Comparison of ENCODE assay signal across 18 cellular contexts in genomic region chr2:239003933-239004636, GRCh38.
DNase-seq lines count a peak whose midpoint lies in the region; TF ChIP-seq lines count a peak whose summit lies in the region.
"Had no signal": no experiment of that assay in that cellular context is flagged by ENCODE, and none has a peak within 500 bp of the region (broad histone marks: within the 10 kb centered on the region; RNA-seq: fewer than 3 reads in every experiment).

No MANE protein-coding gene starts in this region.

- H3K27me3 ChIP-seq in H7 (ENCODE audit: control insufficient read depth, insufficient read depth, low read length), result no peaks in the 10 kb centered on the region
- no peaks in the 10 kb centered on the region for H3K27me3 ChIP-seq in mammary epithelial cell (ENCODE audit: insufficient read depth, low read length)
- H3K27me3 ChIP-seq in mesenchymal stem cell (ENCODE audit: control insufficient read depth in 1 of 2, insufficient read depth in 1 of 2, low read length in 2 of 2), result peaks cover 14 to 17% of the 10 kb centered on the region in 2 experiments
- H3K27me3 ChIP-seq in spleen (replicated peaks in 1 of 7), result peaks cover 0 to 49% (median 0%) of the 10 kb centered on the region in 7 donors
- H3K27me3 ChIP-seq in WERI-Rb-1 (ENCODE audit: insufficient read depth, low read depth, severe bottlenecking), result peaks cover 99% of the 10 kb centered on the region
- H3K27me3 ChIP-seq: MG63 had no signal

- H2BK5ac ChIP-seq in mesenchymal stem cell (ENCODE audit: low read depth, low read length, poor library complexity, severe bottlenecking), result no peak overlapping the region

- H3K36me3 ChIP-seq in H7 (replicated peaks; ENCODE audit: control insufficient read depth, insufficient read depth, low read length), result no peaks in the 10 kb centered on the region
- no peaks in the 10 kb centered on the region for H3K36me3 ChIP-seq in mammary epithelial cell (ENCODE audit: insufficient read depth, low read length)
- no peaks in the 10 kb centered on the region for H3K36me3 ChIP-seq in mesenchymal stem cell (ENCODE audit: control insufficient read depth in 1 of 2, insufficient read depth in 2 of 2, low read depth in 1 of 2, low read length in 2 of 2)
- H3K36me3 ChIP-seq in spleen, result no peaks in the 10 kb centered on the region
- H3K36me3 ChIP-seq in WERI-Rb-1, result no peaks in the 10 kb centered on the region
- H3K36me3 ChIP-seq: MG63 had no signal

- intact Hi-C loops in mammary epithelial cell (cut with micrococcal nuclease), result loop anchor here (10.0 kb wide), 1 partner anchor 489 kb away; no protein-coding TSS in a partner anchor
- intact Hi-C loops in spleen (cut with DNase I; ENCODE audit: low total_unique reads), result no loop called here

- no peak overlapping the region for H3K4me3 ChIP-seq in H7 (ENCODE audit: insufficient read depth, low read depth, low read length)
- no peak overlapping the region for H3K4me3 ChIP-seq in mammary epithelial cell (replicated peaks in 1 of 3; ENCODE audit: insufficient read depth in 1 of 3, low read depth in 2 of 3, low read length in 3 of 3)
- H3K4me3 ChIP-seq in mesenchymal stem cell (ENCODE audit: insufficient read depth in 1 of 2, low read depth in 1 of 2, low read length in 2 of 2), result peak overlapping the region in 1 of 2 experiments; percentile 71
- H3K4me3 ChIP-seq in spleen, result no peak overlapping the region
- no peak overlapping the region for H3K4me3 ChIP-seq in WERI-Rb-1 (ENCODE audit: low read depth, low read length)
- H3K4me3 ChIP-seq: K562, MG63 had no signal

- H2BK120ac ChIP-seq in mesenchymal stem cell (ENCODE audit: low read depth, low read length), result no peak overlapping the region

- H2BK12ac ChIP-seq in mesenchymal stem cell (ENCODE audit: low read length in 2 of 2), result no peak overlapping the region

- no peak overlapping the region for H3K27ac ChIP-seq in mammary epithelial cell (ENCODE audit: insufficient read depth, low read depth, low read length)
- no peak overlapping the region for H3K27ac ChIP-seq in mesenchymal stem cell (ENCODE audit: low read length, poor library complexity, severe bottlenecking)
- H3K27ac ChIP-seq in spleen, result peak overlapping the region in 3 of 8 donors; percentile 2 to 69 (median 53)
- no peak overlapping the region for H3K27ac ChIP-seq in WERI-Rb-1

- no peaks in the 10 kb centered on the region for H3K79me1 ChIP-seq in mesenchymal stem cell (replicated peaks; ENCODE audit: low read length, poor library complexity, severe bottlenecking)

- H2AFZ ChIP-seq in mammary epithelial cell (ENCODE audit: low read depth, low read length), result peak overlapping the region; percentile 85
- H2AFZ ChIP-seq in mesenchymal stem cell (ENCODE audit: low read depth, low read length), result no peak overlapping the region

- no peak overlapping the region for H3K18ac ChIP-seq in mesenchymal stem cell (ENCODE audit: low read depth in 1 of 2, low read length in 2 of 2)

- no peak overlapping the region for H3K14ac ChIP-seq in mesenchymal stem cell (ENCODE audit: low read length in 2 of 2)

- H3K9me3 ChIP-seq in mammary epithelial cell (replicated peaks; ENCODE audit: insufficient read depth, low read length), result no peaks in the 10 kb centered on the region
- H3K9me3 ChIP-seq in mesenchymal stem cell (ENCODE audit: control insufficient read depth, low read length), result peaks cover 8% of the 10 kb centered on the region
- peaks cover 0 to 16% (median 5%) of the 10 kb centered on the region in 8 donors for H3K9me3 ChIP-seq in spleen
- H3K9me3 ChIP-seq in WERI-Rb-1 (ENCODE audit: severe bottlenecking), result peaks cover 8% of the 10 kb centered on the region
- H3K9me3 ChIP-seq: Caco-2 had no signal

- CTCF ChIA-PET in mammary epithelial cell (lab: Charles Lee; ENCODE audit: low non-redundant PET), result no interaction called here

- no TSS peak for BruUV-seq in mammary epithelial cell (replicated peaks; lab: Mats Ljungman, UMichigan)

- no peak overlapping the region for H4K91ac ChIP-seq in mesenchymal stem cell (ENCODE audit: low read length)

- H3K4me2 ChIP-seq in mammary epithelial cell (ENCODE audit: insufficient read depth, low read depth, low read length) (no peak overlapping the region), mesenchymal stem cell (ENCODE audit: low read length, poor library complexity, severe bottlenecking) (no peak overlapping the region)

- no peak overlapping the region for H2AK5ac ChIP-seq in mesenchymal stem cell (ENCODE audit: low read length, severe bottlenecking)

- DNase-seq in H7, result peak; percentile 19
- no peak for DNase-seq in mammary epithelial cell
- DNase-seq in mesenchymal stem cell, result no peak
- peak; percentile 41 for DNase-seq in spleen
- no peak for DNase-seq in NCI-H128 (lab: John Stamatoyannopoulos, UW; ENCODE audit: unreplicated experiment)
- DNase-seq in WERI-Rb-1, result no peak
- no peak for DNase-seq in UCSD-AML1 (lab: John Stamatoyannopoulos, UW; ENCODE audit: unreplicated experiment)
- DNase-seq in NCI-H2029 treated with DMSO at 0.1 percent for 48 hours (lab: John Stamatoyannopoulos, UW), result no peak
- DNase-seq: Caco-2; CD8-positive, alpha-beta T cell; HCEC 1CT; NCI-H1105 treated with DMSO at 0.1 percent for 48 hours; NCI-H2081; NCI-H2227 treated with DMSO at 0.1 percent for 48 hours; RPMI8226; SHP77 had no signal

- H3K4ac ChIP-seq in mesenchymal stem cell (ENCODE audit: low read depth in 1 of 2, low read length in 2 of 2), result no peak overlapping the region

- no peaks in the 10 kb centered on the region for H4K20me1 ChIP-seq in mammary epithelial cell (ENCODE audit: insufficient read depth, low read length)

- H3K4me1 ChIP-seq in mammary epithelial cell (ENCODE audit: insufficient read depth, low read length), result peaks cover 23% of the 10 kb centered on the region
- H3K4me1 ChIP-seq in mesenchymal stem cell (ENCODE audit: control insufficient read depth, insufficient read depth, low read depth, low read length), result peaks cover 3% of the 10 kb centered on the region
- no peaks in the 10 kb centered on the region for H3K4me1 ChIP-seq in spleen
- H3K4me1 ChIP-seq: Caco-2 had no signal

- WGBS in mammary epithelial cell (ENCODE audit: low coverage, missing lambda C conversion rate), result 82% methylated on average over 15 of the region's 20 CpGs
- WGBS in mesenchymal stem cell, result 90% methylated on average over 19 of the region's 20 CpGs
- WGBS in spleen, 5 donors, result 80 to 93% (median 85%) methylated on average over 16 to 20 of the region's 20 CpGs

- H3K9ac ChIP-seq in mammary epithelial cell (ENCODE audit: insufficient read depth, low read length) (no peak overlapping the region), mesenchymal stem cell (ENCODE audit: low read length) (peak overlapping the region; percentile 86)

- H3K79me2 ChIP-seq in mammary epithelial cell (ENCODE audit: insufficient read depth, low read length), result no peaks in the 10 kb centered on the region

- no peak overlapping the region for H4K8ac ChIP-seq in mesenchymal stem cell (ENCODE audit: low read length)

- no peak overlapping the region for H3K23ac ChIP-seq in mesenchymal stem cell (ENCODE audit: low read length in 2 of 2)

- no peak for TF ChIP-seq CTCF in mammary epithelial cell (conservative IDR thresholded peaks at IDR 0.05 in 1 of 2, IDR thresholded peaks at IDR 0.05 in 1 of 2; ENCODE audit: extremely low read depth in 1 of 2, insufficient read depth in 1 of 2, low read depth in 1 of 2, low read length in 2 of 2)
- no peak for TF ChIP-seq CTCF in spleen (IDR thresholded peaks at IDR 0.05 in 8 of 11, conservative IDR thresholded peaks at IDR 0.05 in 3 of 11)
- TF ChIP-seq CTCF in WERI-Rb-1 (IDR thresholded peaks at IDR 0.05; ENCODE audit: low read depth, low read length), result no peak

- TF ChIP-seq POLR2A in spleen (IDR thresholded peaks at IDR 0.05), result no peak

- in situ Hi-C loops in mammary epithelial cell (cut with MboI; ENCODE audit: low sequenced_read_pairs in 2 of 2), result no loop called here

- dilution Hi-C loops in mammary epithelial cell (cut with HindIII; ENCODE audit: low sequenced_read_pairs), result no loop called here

- H2BK15ac ChIP-seq in mesenchymal stem cell (ENCODE audit: low read depth, poor library complexity, severe bottlenecking), result no peak overlapping the region

Comparison
In these comparisons a context has a peak if more than half of its experiments do, and no peak if none do; other contexts are left out.
1. DNase-seq: peak in H7 (single experiment) and spleen (single experiment); none in mammary epithelial cell (single experiment), mesenchymal stem cell (single experiment), NCI-H128 (single experiment), WERI-Rb-1 (single experiment), UCSD-AML1 (single experiment) and NCI-H2029 treated with DMSO at 0.1 percent for 48 hours (single experiment).